In the genomic region with DNA sequence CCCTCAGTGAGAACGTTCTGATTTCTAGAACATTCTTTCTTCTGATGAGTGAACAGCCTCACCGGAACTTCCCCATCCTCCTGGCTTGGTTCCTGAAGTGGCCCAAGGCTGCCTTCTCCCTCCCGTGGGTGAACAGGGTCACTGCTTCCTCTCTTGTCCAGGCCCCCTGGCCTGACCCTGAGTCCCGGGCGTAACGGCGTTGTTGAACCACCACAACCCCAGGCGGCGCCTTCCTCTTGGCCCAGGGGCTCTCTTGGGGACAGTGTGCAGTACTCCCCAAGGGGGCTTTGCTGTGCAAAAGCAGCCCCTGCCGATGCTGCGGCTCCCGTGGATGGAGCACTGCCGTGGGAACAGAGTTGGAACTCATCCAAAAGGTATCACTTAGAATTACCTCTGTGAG, we compare ENCODE assay signal across 12 cellular contexts.
DNase-seq lines count a peak whose midpoint lies in the region; ATAC-seq and TF ChIP-seq lines count a peak whose summit lies in the region.
"Had no signal": no experiment of that assay in that cellular context is flagged by ENCODE, and none has a peak within 500 bp of the region (broad histone marks: within the 10 kb centered on the region; RNA-seq: fewer than 3 reads in every experiment).

No MANE protein-coding gene starts in this region.

- 54% methylated on average over 4 of the region's 13 CpGs; no CpG with 5 or more reads in 1 of the 2 donors for WGBS in gastroesophageal sphincter (ENCODE audit: low coverage in 1 of 2), 2 donors

- H3K4me3 ChIP-seq in OCI-LY1 (ENCODE audit: low read depth, low read length, poor library complexity, severe bottlenecking) (peak overlapping the region; percentile 73), gastroesophageal sphincter (no peak overlapping the region)

- no peaks in the 10 kb centered on the region for H3K27me3 ChIP-seq in OCI-LY1 (ENCODE audit: insufficient read depth, low read length)
- H3K27me3 ChIP-seq in gastroesophageal sphincter: peaks cover 14% of the 10 kb centered on the region

- peak; percentile 57 for ATAC-seq in GM18511 (IDR thresholded peaks at IDR 0.05; ENCODE audit: unreplicated experiment)
- ATAC-seq in gastroesophageal sphincter: peak; percentile 6
- ATAC-seq in sciatic nerve: peak; percentile 29
- ATAC-seq in HG02870 (IDR thresholded peaks at IDR 0.05; ENCODE audit: unreplicated experiment): no peak

- no peak overlapping the region for H2AFZ ChIP-seq in OCI-LY1 (ENCODE audit: low read length)

- no peak for DNase-seq in sciatic nerve (ENCODE audit: low spot score)
- DNase-seq in NCI-H2081 (lab: John Stamatoyannopoulos, UW): no peak
- DNase-seq in D341Med (ENCODE audit: low spot score): no peak
- DNase-seq: activated CD4-positive, alpha-beta T cell treated with anti-CD3 and anti-CD28 coated beads for 4 hours; activated effector memory CD4-positive, alpha-beta T cell treated with Interleukin-2 at 50 U/mL for 16 hours; effector memory CD4-positive, alpha-beta T cell; HFFc6; NCI-H1048 had no signal

- peaks cover 13% of the 10 kb centered on the region for H3K79me2 ChIP-seq in OCI-LY1 (ENCODE audit: insufficient read depth, low read length)

- H3K9me2 ChIP-seq in OCI-LY1 (ENCODE audit: low read depth, low read length): no peaks in the 10 kb centered on the region

- peak overlapping the region; percentile 76 for H3K27ac ChIP-seq in OCI-LY1 (ENCODE audit: low read depth, low read length, poor library complexity, severe bottlenecking)
- H3K27ac ChIP-seq in gastroesophageal sphincter: no peak overlapping the region

- H4K20me1 ChIP-seq in OCI-LY1 (ENCODE audit: insufficient read depth, low read length): no peaks in the 10 kb centered on the region

- no peaks in the 10 kb centered on the region for H3F3A ChIP-seq in OCI-LY1 (ENCODE audit: insufficient read depth, low read length)

- peak overlapping the region; percentile 82 for H3K4me2 ChIP-seq in OCI-LY1 (ENCODE audit: low read length)

- intact Hi-C loops in sciatic nerve (cut with DNase I): no loop called here

- H3K4me1 ChIP-seq in OCI-LY1 (ENCODE audit: insufficient read depth, low read length, severe bottlenecking): peaks cover 48% of the 10 kb centered on the region
- H3K4me1 ChIP-seq in gastroesophageal sphincter: no peaks in the 10 kb centered on the region

- peaks cover 7% of the 10 kb centered on the region for H3K36me3 ChIP-seq in OCI-LY1 (ENCODE audit: insufficient read depth, low read length)
- no peaks in the 10 kb centered on the region for H3K36me3 ChIP-seq in gastroesophageal sphincter

- no peak for TF ChIP-seq EP300 in gastroesophageal sphincter (IDR thresholded peaks at IDR 0.05)

- TF ChIP-seq POLR2A in gastroesophageal sphincter (IDR thresholded peaks at IDR 0.05): no peak

- H3K9me3 ChIP-seq in OCI-LY1 (ENCODE audit: low read length) (no peaks in the 10 kb centered on the region), gastroesophageal sphincter (peaks cover 0 to 6% (median 0%) of the 10 kb centered on the region in 3 donors)

- no peak for TF ChIP-seq CTCF in OCI-LY1 (IDR thresholded peaks at IDR 0.05; ENCODE audit: low read length)
- no peak for TF ChIP-seq CTCF in gastroesophageal sphincter (IDR thresholded peaks at IDR 0.05)

- H3K9ac ChIP-seq in OCI-LY1 (ENCODE audit: low read length): peak overlapping the region; percentile 86
